ENCODE assay signal across 12 cellular contexts in genomic region chr3:150751781-150752263, GRCh38. TPM values are rescaled to one million over a fixed set of nuclear protein-coding genes. Genes with fewer than 3 reads are reported as not detected.
DNase-seq lines count a peak whose midpoint lies in the region; ATAC-seq and TF ChIP-seq lines count a peak whose summit lies in the region.
"Had no signal": no experiment of that assay in that cellular context is flagged by ENCODE, and none has a peak within 500 bp of the region (broad histone marks: within the 10 kb centered on the region; RNA-seq: fewer than 3 reads in every experiment).

No MANE protein-coding gene starts in this region.

- H3K4me3 ChIP-seq in lung, result no peak overlapping the region

- CTCF ChIA-PET in activated CD4-positive, alpha-beta memory T cell treated with anti-CD3 and anti-CD28 coated beads, Interleukin-2, amount 10 ng/mL, durations not matched to agents 7 days and 5 days (lab: Charles Lee), result no interaction called here

- H3K4me1 ChIP-seq in lung (ENCODE audit: control insufficient read depth in 2 of 2, insufficient read depth in 2 of 2, low read length in 2 of 2), result peaks cover 8 to 13% of the 10 kb centered on the region in 2 donors

- no peak overlapping the region for H3K4me3 Mint-ChIP-seq in activated CD4-positive, alpha-beta memory T cell treated with anti-CD3 and anti-CD28 coated beads, Interleukin-2, amount 10 ng/mL, durations not matched to agents 7 days and 5 days

- H3K27ac Mint-ChIP-seq in activated CD4-positive, alpha-beta memory T cell treated with anti-CD3 and anti-CD28 coated beads, Interleukin-2, amount 10 ng/mL, durations not matched to agents 7 days and 5 days, result peak overlapping the region; percentile 30

- H3K9me3 Mint-ChIP-seq in activated CD4-positive, alpha-beta memory T cell treated with anti-CD3 and anti-CD28 coated beads, Interleukin-2, amount 10 ng/mL, durations not matched to agents 7 days and 5 days, result no peaks in the 10 kb centered on the region

- H3K9me3 ChIP-seq in lung (ENCODE audit: control insufficient read depth in 2 of 2, insufficient read depth in 1 of 2, low read length in 1 of 2), result no peaks in the 10 kb centered on the region

- peaks cover 78% of the 10 kb centered on the region for H3K4me1 Mint-ChIP-seq in activated CD4-positive, alpha-beta memory T cell treated with anti-CD3 and anti-CD28 coated beads, Interleukin-2, amount 10 ng/mL, durations not matched to agents 7 days and 5 days

- peaks cover 0 to 6% of the 10 kb centered on the region in 2 donors for H3K36me3 ChIP-seq in lung (ENCODE audit: control insufficient read depth in 2 of 2, insufficient read depth in 2 of 2, low read length in 2 of 2)

- peak overlapping the region in 1 of 2 donors; percentile 67 for H3K27ac ChIP-seq in lung (ENCODE audit: low read depth in 1 of 2, low read length in 1 of 2)

- WGBS in lung, 2 donors, result 67 to 82% methylated on average over 2 of the region's 2 CpGs

- ATAC-seq in lung (ENCODE audit: insufficient read depth, low FRiP score), result peak; percentile 37
- ATAC-seq in GM18517 (IDR thresholded peaks at IDR 0.05; ENCODE audit: unreplicated experiment), result no peak
- ATAC-seq: Panc1 had no signal

- peaks cover 65% of the 10 kb centered on the region for H3K36me3 Mint-ChIP-seq in activated CD4-positive, alpha-beta memory T cell treated with anti-CD3 and anti-CD28 coated beads, Interleukin-2, amount 10 ng/mL, durations not matched to agents 7 days and 5 days (ENCODE audit: low read depth)

- POLR2A ChIA-PET in activated CD4-positive, alpha-beta memory T cell treated with anti-CD3 and anti-CD28 coated beads, Interleukin-2, amount 10 ng/mL, durations not matched to agents 7 days and 5 days (lab: Charles Lee), result interaction anchor here (0.6 to 3.7 kb wide), 3 partner anchors 10 to 116 kb away, joined by 3 to 50 read pairs (median 3); partner anchors contain the start of gene SIAH2

- H3K27me3 ChIP-seq in lung (ENCODE audit: control insufficient read depth, insufficient read depth), result no peaks in the 10 kb centered on the region

- DNase-seq in COLO668 (lab: John Stamatoyannopoulos, UW; ENCODE audit: unreplicated experiment) (peak; percentile 38), HT-29 (ENCODE audit: low spot score) (peak; percentile 59), lung (ENCODE audit: low spot score) (peak; percentile 41), H4 (ENCODE audit: low spot score) (no peak), NK-92 (lab: John Stamatoyannopoulos, UW; ENCODE audit: unreplicated experiment) (no peak), AML-193 (lab: John Stamatoyannopoulos, UW) (no peak)
- DNase-seq in activated CD4-positive, alpha-beta memory T cell treated with anti-CD3 and anti-CD28 coated beads, Interleukin-2, amount 10 ng/mL, durations not matched to agents 7 days and 5 days, result no peak
- DNase-seq: anterior cingulate cortex had no signal

- TF ChIP-seq CTCF in lung (IDR thresholded peaks at IDR 0.05; ENCODE audit: control extremely low read depth, extremely low read depth), result no peak

- H3K27me3 Mint-ChIP-seq in activated CD4-positive, alpha-beta memory T cell treated with anti-CD3 and anti-CD28 coated beads, Interleukin-2, amount 10 ng/mL, durations not matched to agents 7 days and 5 days, result no peaks in the 10 kb centered on the region

RNA-seq across cellular contexts. Expression of gene SIAH2, which starts 11.1 kb away (rescaled TPM):
- total RNA-seq in HT-29 (2014; rRNA removed; shearing (Covaris generic)), result 117 and 133 TPM in 2 replicates
- total RNA-seq in activated CD4-positive, alpha-beta memory T cell treated with anti-CD3 and anti-CD28 coated beads, Interleukin-2, amount 10 ng/mL, durations not matched to agents 7 days and 5 days, result 10 to 100 TPM; 42.5 to 44.9 TPM
- total RNA-seq in lung, result 10 to 100 TPM; 19.5 to 37.9 TPM
- 10 to 100 TPM in 1 of 2 donors, 1 to 10 TPM in 1; 7.5 to 24.2 TPM for polyA plus RNA-seq in lung
- total RNA-seq in H4 (2014; rRNA removed; shearing (Covaris generic)), result 25.1 and 27.6 TPM in 2 replicates

RNA-seq across cellular contexts. Expression of gene ERICH6, which starts 48.1 kb away (rescaled TPM):
- not detected in 2 replicates for total RNA-seq in HT-29 (2014; rRNA removed; shearing (Covaris generic))
- under 1 TPM; 0.38 to 0.81 TPM for total RNA-seq in activated CD4-positive, alpha-beta memory T cell treated with anti-CD3 and anti-CD28 coated beads, Interleukin-2, amount 10 ng/mL, durations not matched to agents 7 days and 5 days
- total RNA-seq in lung, result under 1 TPM in 1 of 2 donors, not detected in 1; 0.49 TPM
- not detected for polyA plus RNA-seq in lung
- 0.06 TPM in 1 of 2 replicates, not detected in the other for total RNA-seq in H4 (2014; rRNA removed; shearing (Covaris generic))
- total RNA-seq: M059J, omental fat pad had no signal

Comparison
In these comparisons a context has a peak if more than half of its experiments do, and no peak if none do; other contexts are left out.
1. DNase-seq: peak in COLO668 (single experiment), HT-29 (single experiment) and lung (single experiment); none in activated CD4-positive, alpha-beta memory T cell treated with anti-CD3 and anti-CD28 coated beads, Interleukin-2, amount 10 ng/mL, durations not matched to agents 7 days and 5 days (single experiment), H4 (single experiment), NK-92 (single experiment) and AML-193 (0 of 2).